8 cellular contexts compared by ENCODE assay signal in genomic region chr1:46303872-46304326, GRCh38. TPM values are rescaled to one million over a fixed set of nuclear protein-coding genes. Genes with fewer than 3 reads are reported as not detected.
DNase-seq lines count a peak whose midpoint lies in the region; ATAC-seq, FAIRE-seq and TF ChIP-seq lines count a peak whose summit lies in the region.

No MANE protein-coding gene starts in this region.

- no peaks in the 10 kb centered on the region for H3K9me2 ChIP-seq in neural cell (ENCODE audit: insufficient read depth, low read length)

- peak overlapping the region; percentile 69 for H3K27ac ChIP-seq in CD4-positive, alpha-beta T cell (ENCODE audit: low read depth, low read length)
- H3K27ac ChIP-seq in effector memory CD4-positive, alpha-beta T cell (ENCODE audit: insufficient read depth, low read length, poor library complexity, severe bottlenecking) = peak overlapping the region; percentile 86
- peak overlapping the region; percentile 93 for H3K27ac ChIP-seq in neural cell (ENCODE audit: low read length)

- H3K36me3 ChIP-seq in MG63 = peaks cover 58% of the 10 kb centered on the region
- no peaks in the 10 kb centered on the region for H3K36me3 ChIP-seq in effector memory CD4-positive, alpha-beta T cell (ENCODE audit: control insufficient read depth, insufficient read depth, low read length)
- H3K36me3 ChIP-seq in neural cell (ENCODE audit: insufficient read depth, low read length) = no peaks in the 10 kb centered on the region

- CTCF ChIA-PET in CD4-positive, alpha-beta T cell (lab: Charles Lee) = interaction anchor here (1.0 to 2.8 kb wide), 4 partner anchors 37 to 300 kb away, joined by 3 to 29 read pairs (median 10); partner anchors contain the start of genes MKNK1 and NSUN4

- no peak for DNase-seq in CD4-positive, alpha-beta T cell
- DNase-seq in MG63 = no peak
- no peak for DNase-seq in effector memory CD4-positive, alpha-beta T cell
- DNase-seq in HTR-8/SVneo (ENCODE audit: insufficient read length, low spot score) = no peak
- no peak for DNase-seq in SHP77 treated with DMSO at 0.1 percent for 48 hours (lab: John Stamatoyannopoulos, UW)

- no peaks in the 10 kb centered on the region for H4K20me1 ChIP-seq in neural cell (ENCODE audit: insufficient read depth)

- no peak for TF ChIP-seq RAD21 in neural cell (conservative IDR thresholded peaks at IDR 0.05)

- peak overlapping the region; percentile 99 for H3K9ac ChIP-seq in neural cell (ENCODE audit: low read length)

- H3K4me1 ChIP-seq in effector memory CD4-positive, alpha-beta T cell (ENCODE audit: control insufficient read depth, insufficient read depth, low read length, poor library complexity, severe bottlenecking) = peaks cover 19% of the 10 kb centered on the region

- H2AFZ ChIP-seq in neural cell (ENCODE audit: low read depth, low read length) = peak overlapping the region; percentile 30

- H3K27me3 Mint-ChIP-seq in CD4-positive, alpha-beta T cell = no peaks in the 10 kb centered on the region

- H3K79me2 ChIP-seq in neural cell (replicated peaks; ENCODE audit: insufficient read depth, low read length) = peaks cover 77% of the 10 kb centered on the region

- no peak for TF ChIP-seq CTCF in CD4-positive, alpha-beta T cell (IDR thresholded peaks at IDR 0.05)
- no peak for TF ChIP-seq CTCF in neural cell (IDR thresholded peaks at IDR 0.05; ENCODE audit: poor library complexity, severe bottlenecking)

- FAIRE-seq in HTR-8/SVneo (lab: Jason Lieb, UNC) = no peak

- peaks cover 38% of the 10 kb centered on the region for H3K36me3 Mint-ChIP-seq in CD4-positive, alpha-beta T cell (ENCODE audit: low read depth)

- H3K4me2 ChIP-seq in neural cell (ENCODE audit: low read length) = peak overlapping the region; percentile 51

- intact Hi-C loops in CD4-positive, alpha-beta T cell (cut with DNase I, micrococcal nuclease) = loop anchor here (1.0 to 10.0 kb wide), 8 partner anchors 36 to 1629 kb away; partner anchors contain the start of genes NSUN4 (in 2 of the 2), RAD54L (in 2 of the 2), ARMH1 (in 1 of the 2) and GPBP1L1 (in 1 of the 2)

- peak overlapping the region; percentile 98 for H3K27ac Mint-ChIP-seq in CD4-positive, alpha-beta T cell

- H3K4me3 ChIP-seq in MG63 (peak overlapping the region; percentile 88), neural cell (ENCODE audit: low read length) (peak overlapping the region; percentile 99)
- peak overlapping the region; percentile 73 for H3K4me3 ChIP-seq in effector memory CD4-positive, alpha-beta T cell (ENCODE audit: insufficient read depth, low read depth, low read length, poor library complexity, severe bottlenecking)

- no peaks in the 10 kb centered on the region for H3K27me3 ChIP-seq in CD4-positive, alpha-beta T cell (ENCODE audit: control insufficient read depth, insufficient read depth, low read length)
- H3K27me3 ChIP-seq in MG63 (no peaks in the 10 kb centered on the region), neural cell (ENCODE audit: insufficient read depth, low read depth, low read length) (no peaks in the 10 kb centered on the region)
- H3K27me3 ChIP-seq in effector memory CD4-positive, alpha-beta T cell (replicated peaks; ENCODE audit: control insufficient read depth, insufficient read depth, low read length, poor library complexity, severe bottlenecking) = no peaks in the 10 kb centered on the region

- H3K4me3 Mint-ChIP-seq in CD4-positive, alpha-beta T cell = peak overlapping the region; percentile 100

- no peaks in the 10 kb centered on the region for H3K9me3 Mint-ChIP-seq in CD4-positive, alpha-beta T cell

- peaks cover 59% of the 10 kb centered on the region for H3K4me1 Mint-ChIP-seq in CD4-positive, alpha-beta T cell (ENCODE audit: low read depth)

- H3K9me3 ChIP-seq in CD4-positive, alpha-beta T cell (ENCODE audit: control insufficient read depth, low read length) = no peaks in the 10 kb centered on the region
- no peaks in the 10 kb centered on the region for H3K9me3 ChIP-seq in MG63
- no peaks in the 10 kb centered on the region for H3K9me3 ChIP-seq in effector memory CD4-positive, alpha-beta T cell (ENCODE audit: control insufficient read depth, low read length)
- no peaks in the 10 kb centered on the region for H3K9me3 ChIP-seq in neural cell (ENCODE audit: low read length)

- TF ChIP-seq EP300 in neural cell (conservative IDR thresholded peaks at IDR 0.05; ENCODE audit: poor library complexity, severe bottlenecking) = no peak

- no peak for ATAC-seq in CD4-positive, alpha-beta T cell (ENCODE audit: poor library complexity)
- ATAC-seq in HG03469 (IDR thresholded peaks at IDR 0.05; ENCODE audit: unreplicated experiment) = no peak
- no peak for ATAC-seq in GM18858 (IDR thresholded peaks at IDR 0.05; ENCODE audit: unreplicated experiment)

- H3F3A ChIP-seq in neural cell (ENCODE audit: insufficient read depth, low read length, poor library complexity, severe bottlenecking) = no peaks in the 10 kb centered on the region

- POLR2A ChIA-PET in CD4-positive, alpha-beta T cell (lab: Charles Lee) = interaction anchor here (0.6 to 2.7 kb wide), 13 partner anchors 10 to 1030 kb away, joined by 3 to 42 read pairs (median 4); partner anchors contain the start of genes CMPK1, MKNK1, NSUN4 and RAD54L

TF ChIP-seq in neural cell, 6 proteins besides CTCF, POLR2A, EP300 and RAD21:
- TF ChIP-seq POLR2AphosphoS5 (IDR thresholded peaks at IDR 0.05) = no peak
- no peak for TF ChIP-seq REST (IDR thresholded peaks at IDR 0.05; ENCODE audit: borderline replicate concordance)
- TF ChIP-seq SMC3 (conservative IDR thresholded peaks at IDR 0.05; ENCODE audit: poor library complexity) = peak; percentile 12
TF ChIP-seq in neural cell: peak in this region for 1.

RNA-seq across cellular contexts. Expression of gene UQCRH, which starts 0.4 kb away (rescaled TPM):
- total RNA-seq in CD4-positive, alpha-beta T cell = 100 to 1,000 TPM; 101 to 103 TPM
- 768 and 982 TPM in 2 replicates for total RNA-seq in MG63 (2014; rRNA removed; shearing (Covaris generic); ENCODE audit: low replicate concordance)
- polyA plus RNA-seq in neural cell = 1,068 and 1,272 TPM in 2 replicates
- 248 and 341 TPM in 2 replicates for polyA minus RNA-seq in neural cell

RNA-seq across cellular contexts. Expression of gene LRRC41, which starts 0.5 kb away (rescaled TPM):
- total RNA-seq in CD4-positive, alpha-beta T cell = 10 to 100 TPM; 23.0 to 24.3 TPM
- 70.5 and 101 TPM in 2 replicates for total RNA-seq in MG63 (2014; rRNA removed; shearing (Covaris generic); ENCODE audit: low replicate concordance)
- polyA plus RNA-seq in neural cell = 52.9 and 68.6 TPM in 2 replicates
- polyA minus RNA-seq in neural cell = 68.2 and 75.2 TPM in 2 replicates

RNA-seq across cellular contexts. Expression of gene NSUN4, which starts 36.7 kb away (rescaled TPM):
- 10 to 100 TPM; 34.9 to 36.7 TPM for total RNA-seq in CD4-positive, alpha-beta T cell
- 7.7 and 16.7 TPM in 2 replicates for total RNA-seq in MG63 (2014; rRNA removed; shearing (Covaris generic); ENCODE audit: low replicate concordance)
- 8.7 and 13.1 TPM in 2 replicates for polyA plus RNA-seq in neural cell
- 12.4 and 17.9 TPM in 2 replicates for polyA minus RNA-seq in neural cell

RNA-seq across cellular contexts. Expression of gene RAD54L, which starts 56.3 kb away (rescaled TPM):
- 1 to 10 TPM in 1 of 2 experiments, under 1 TPM in 1; 0.33 to 1.0 TPM for total RNA-seq in CD4-positive, alpha-beta T cell
- total RNA-seq in MG63 (2014; rRNA removed; shearing (Covaris generic); ENCODE audit: low replicate concordance) = 3.3 and 15.3 TPM in 2 replicates
- 1.1 TPM in 1 of 2 replicates, not detected in the other for polyA plus RNA-seq in neural cell
- 0.46 and 0.97 TPM in 2 replicates for polyA minus RNA-seq in neural cell
